ENCODE assay signal across 8 cellular contexts in the genomic region with DNA sequence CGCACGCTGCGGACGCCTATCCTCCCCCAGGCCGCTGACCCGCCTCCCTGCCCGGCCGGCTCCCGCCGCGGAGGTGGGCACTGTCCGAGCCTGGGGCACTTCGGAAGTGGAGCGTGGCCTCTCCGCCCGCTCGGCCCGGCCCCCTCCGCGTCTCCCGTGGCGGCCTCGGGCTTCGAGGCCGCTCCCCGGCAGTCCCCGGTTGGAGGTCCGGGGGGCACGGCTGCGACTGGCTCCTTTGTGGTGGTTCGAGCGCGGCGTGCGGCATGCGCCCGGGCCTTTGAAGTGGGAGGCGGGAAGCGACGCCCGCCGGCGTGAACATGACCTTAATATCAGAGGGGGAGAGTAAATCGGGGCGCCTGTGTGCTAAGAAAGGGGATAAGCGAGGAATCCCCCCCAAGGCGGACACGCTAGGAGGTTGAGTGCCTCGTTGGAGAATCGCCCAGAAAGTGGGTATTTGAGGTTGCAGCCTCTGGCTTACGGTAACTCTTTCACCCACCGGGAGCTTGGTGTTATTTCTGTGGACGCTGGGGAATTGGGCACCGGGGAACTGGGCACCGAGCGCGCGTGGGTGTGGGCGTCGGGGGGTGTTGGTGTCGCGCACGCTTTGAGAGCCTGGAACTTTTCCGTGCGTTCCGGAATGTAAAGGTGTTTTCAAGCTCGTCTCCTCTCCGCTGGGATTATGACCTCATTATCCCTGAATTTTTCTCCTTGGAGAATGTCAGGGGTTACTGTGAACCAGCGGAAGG. TPM values are rescaled to one million over a fixed set of nuclear protein-coding genes. Genes with fewer than 3 reads are reported as not detected.
DNase-seq lines count a peak whose midpoint lies in the region; ATAC-seq lines count a peak whose summit lies in the region.

No MANE protein-coding gene starts in this region.

- H2AK5ac ChIP-seq in mesendoderm (ENCODE audit: low read length): no peak overlapping the region

- peak overlapping the region; percentile 75 for H3K4me3 ChIP-seq in CD8-positive, alpha-beta memory T cell (ENCODE audit: low read length)
- H3K4me3 ChIP-seq in HUES48 (ENCODE audit: low read depth, low read length): peak overlapping the region; percentile 95
- H3K4me3 ChIP-seq in mesendoderm (ENCODE audit: low read length): peak overlapping the region; percentile 89

- peak; percentile 10 to 61 (median 46) for DNase-seq in CD8-positive, alpha-beta memory T cell
- peak; percentile 11 to 22 for DNase-seq in activated CD4-positive, alpha-beta T cell treated with anti-CD3 and anti-CD28 coated beads for 24 hours (ENCODE audit: low read depth in 2 of 2)
- DNase-seq in ecto neural progenitor cell (ENCODE audit: low spot score) (peak; percentile 53), mesendoderm (peak; percentile 79), foreskin melanocyte (no peak)
- DNase-seq in stimulated activated naive CD8-positive, alpha-beta T cell treated with anti-CD3 and anti-CD28 coated beads, Interleukin-15, Interleukin-2, amounts not matched to agents 100 U/mL and 50 U/mL, for 24 hours: peak; percentile 59

- no peaks in the 10 kb centered on the region for H3K9me3 ChIP-seq in CD8-positive, alpha-beta memory T cell (ENCODE audit: low read length)
- H3K9me3 ChIP-seq in HUES48 (ENCODE audit: control insufficient read depth, insufficient read depth, low read length): no peaks in the 10 kb centered on the region

- H3K27me3 ChIP-seq in CD8-positive, alpha-beta memory T cell (ENCODE audit: insufficient read depth, low read length, poor library complexity, severe bottlenecking): no peaks in the 10 kb centered on the region
- H3K27me3 ChIP-seq in HUES48 (ENCODE audit: control insufficient read depth, insufficient read depth, low read length): no peaks in the 10 kb centered on the region
- no peaks in the 10 kb centered on the region for H3K27me3 ChIP-seq in mesendoderm (ENCODE audit: insufficient read depth, low read length, poor library complexity)

- H4K8ac ChIP-seq in mesendoderm (ENCODE audit: low read depth, low read length): peak overlapping the region; percentile 65

- H3K27ac Mint-ChIP-seq in CD8-positive, alpha-beta memory T cell: peak overlapping the region in 7 of 8 donors; percentile 67 to 98 (median 88)

- no peaks in the 10 kb centered on the region for H3K36me3 ChIP-seq in CD8-positive, alpha-beta memory T cell (ENCODE audit: insufficient read depth, low read length)
- H3K36me3 ChIP-seq in HUES48 (ENCODE audit: control insufficient read depth, insufficient read depth, low read length) (peaks cover 27% of the 10 kb centered on the region), mesendoderm (ENCODE audit: control insufficient read depth, insufficient read depth, low read length) (no peaks in the 10 kb centered on the region)

- no peak overlapping the region for H2BK15ac ChIP-seq in mesendoderm (replicated peaks; ENCODE audit: low read depth)

- no peak overlapping the region for H4K5ac ChIP-seq in mesendoderm (ENCODE audit: low read length)

- peak overlapping the region; percentile 49 for H3K4ac ChIP-seq in mesendoderm (ENCODE audit: low read depth, low read length)

- H3K4me2 ChIP-seq in mesendoderm (ENCODE audit: low read length): peak overlapping the region; percentile 55

- peak overlapping the region; percentile 98 for H3K18ac ChIP-seq in mesendoderm (ENCODE audit: low read length)

- CTCF ChIA-PET in CD8-positive, alpha-beta memory T cell (lab: Charles Lee): interaction anchor here (0.8 to 2.0 kb wide), 5 partner anchors 41 to 683 kb away, joined by 3 to 13 read pairs (median 3); a partner anchor contains a TSS

- H3K23ac ChIP-seq in mesendoderm (ENCODE audit: low read length): no peak overlapping the region

- peaks cover 21% of the 10 kb centered on the region for H3K4me1 ChIP-seq in CD8-positive, alpha-beta memory T cell (ENCODE audit: insufficient read depth, low read length)
- H3K4me1 ChIP-seq in HUES48 (ENCODE audit: control insufficient read depth, insufficient read depth, low read length) (peaks cover 29% of the 10 kb centered on the region), mesendoderm (ENCODE audit: control insufficient read depth, low read depth, low read length) (no peaks in the 10 kb centered on the region)

- peak overlapping the region; percentile 96 for H3K9ac ChIP-seq in HUES48 (ENCODE audit: low read depth, low read length)
- H3K9ac ChIP-seq in mesendoderm (ENCODE audit: low read length): peak overlapping the region; percentile 92

- no CpG with 5 or more reads among the region's 69 CpGs for WGBS in mesendoderm (ENCODE audit: extremely low coverage, insufficient coverage, low lambda C conversion rate)

- H3K27ac ChIP-seq in CD8-positive, alpha-beta memory T cell (ENCODE audit: low read depth, low read length): peak overlapping the region; percentile 79
- H3K27ac ChIP-seq in HUES48 (ENCODE audit: low read depth, low read length) (peak overlapping the region; percentile 95), mesendoderm (ENCODE audit: low read depth, low read length) (peak overlapping the region; percentile 95)

- POLR2A ChIA-PET in CD8-positive, alpha-beta memory T cell (lab: Charles Lee): interaction anchor here (0.8 to 2.6 kb wide), 5 partner anchors 42 to 336 kb away, joined by 3 to 35 read pairs (median 8); a partner anchor contains a TSS

- H3K4me3 Mint-ChIP-seq in CD8-positive, alpha-beta memory T cell: peak overlapping the region; percentile 89 to 93 (median 91)

- ATAC-seq in GM21447 (IDR thresholded peaks at IDR 0.05; ENCODE audit: unreplicated experiment): peak; percentile 29
- peak; percentile 10 for ATAC-seq in stimulated activated naive CD8-positive, alpha-beta T cell treated with anti-CD3 and anti-CD28 coated beads, Interleukin-15, Interleukin-2, amounts not matched to agents 100 U/mL and 50 U/mL, for 24 hours

- peaks cover 0 to 10% (median 1%) of the 10 kb centered on the region in 3 donors for H3K36me3 Mint-ChIP-seq in CD8-positive, alpha-beta memory T cell

- peak overlapping the region; percentile 19 for H2BK120ac ChIP-seq in mesendoderm (ENCODE audit: low read depth, low read length)

- no peaks in the 10 kb centered on the region for H3K9me3 Mint-ChIP-seq in CD8-positive, alpha-beta memory T cell

- peaks cover 39% of the 10 kb centered on the region for H3K79me2 ChIP-seq in mesendoderm (ENCODE audit: control insufficient read depth, insufficient read depth, low read length)

- H3K56ac ChIP-seq in mesendoderm (ENCODE audit: low read length): peak overlapping the region; percentile 93

- H3K27me3 Mint-ChIP-seq in CD8-positive, alpha-beta memory T cell: peaks cover 0 to 3% of the 10 kb centered on the region in 2 donors

- H2BK5ac ChIP-seq in mesendoderm (ENCODE audit: low read length): no peak overlapping the region

- H3K4me1 Mint-ChIP-seq in CD8-positive, alpha-beta memory T cell: peaks cover 32 to 41% (median 33%) of the 10 kb centered on the region in 3 donors

- H3K79me1 ChIP-seq in mesendoderm (ENCODE audit: low read length): peaks cover 8% of the 10 kb centered on the region

RNA-seq across cellular contexts. Expression of a gene that starts 0.6 kb away (rescaled TPM):
- 10 to 100 TPM; 30.8 to 35.8 TPM for total RNA-seq in CD8-positive, alpha-beta memory T cell
- polyA plus RNA-seq in CD8-positive, alpha-beta memory T cell: 3.4 TPM
- polyA plus RNA-seq in mesendoderm (2013, experiment 1 of 2): 70.7 TPM
- 74.8 TPM for polyA plus RNA-seq in mesendoderm (2013, experiment 2 of 2)

RNA-seq across cellular contexts. Expression of a gene that starts 41.1 kb away (rescaled TPM):
- total RNA-seq in CD8-positive, alpha-beta memory T cell: 10 to 100 TPM; 43.3 to 45.5 TPM
- 20.0 TPM for polyA plus RNA-seq in CD8-positive, alpha-beta memory T cell
- 29.7 TPM for polyA plus RNA-seq in mesendoderm (2013, experiment 1 of 2)
- polyA plus RNA-seq in mesendoderm (2013, experiment 2 of 2): 31.1 TPM

RNA-seq across cellular contexts. Expression of a gene that starts 41.1 kb away (rescaled TPM):
- 10 to 100 TPM; 28.5 to 30.4 TPM for total RNA-seq in CD8-positive, alpha-beta memory T cell
- polyA plus RNA-seq in CD8-positive, alpha-beta memory T cell: 8.7 TPM
- 15.8 TPM for polyA plus RNA-seq in mesendoderm (2013, experiment 1 of 2)
- 15.5 TPM for polyA plus RNA-seq in mesendoderm (2013, experiment 2 of 2)

RNA-seq across cellular contexts. Expression of a gene that starts 41.4 kb away (rescaled TPM):
- total RNA-seq in CD8-positive, alpha-beta memory T cell: 1 to 10 TPM in 1 of 2 experiments, under 1 TPM in 1; 0.96 to 1.2 TPM
- polyA plus RNA-seq in CD8-positive, alpha-beta memory T cell: 0.47 TPM
- polyA plus RNA-seq in mesendoderm (2013, experiment 1 of 2): 1.00 TPM
- polyA plus RNA-seq in mesendoderm (2013, experiment 2 of 2): 1.0 TPM
